1 cellular context compared by ENCODE assay signal in the genomic region with DNA sequence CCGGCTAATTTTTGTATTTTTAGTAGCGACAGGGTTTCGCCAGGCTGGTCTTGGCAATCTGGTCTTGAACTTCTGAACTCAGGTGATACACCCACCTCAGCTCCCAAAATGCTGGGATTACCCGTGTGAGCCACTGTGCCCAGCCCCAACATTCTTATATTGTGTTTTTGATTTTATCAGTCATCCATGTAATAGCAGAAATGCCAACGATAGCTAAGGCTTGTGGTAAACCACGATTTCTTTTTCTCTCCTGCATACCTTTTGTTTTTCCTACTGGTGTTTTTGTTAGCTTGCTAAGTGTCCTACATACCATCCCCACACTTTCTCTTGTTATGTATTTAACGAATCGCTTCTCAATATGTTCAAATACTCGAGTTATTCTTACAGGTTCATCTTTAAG.
TF ChIP-seq lines count a peak whose summit lies in the region.

No MANE protein-coding gene starts in this region.

TF ChIP-seq in H1, 55 proteins besides CTCF, POLR2A, EP300 and RAD21 (continued from another document):
- TF ChIP-seq MAX (IDR thresholded peaks at IDR 0.05) (no peak), KDM5A (IDR thresholded peaks at IDR 0.05; ENCODE audit: low read length) (no peak), TEAD4 (IDR thresholded peaks at IDR 0.05; ENCODE audit: low read depth, low read length) (0 out of 2 replicates have a peak, but pooled peaks have one; percentile 5)
